In the genomic region with DNA sequence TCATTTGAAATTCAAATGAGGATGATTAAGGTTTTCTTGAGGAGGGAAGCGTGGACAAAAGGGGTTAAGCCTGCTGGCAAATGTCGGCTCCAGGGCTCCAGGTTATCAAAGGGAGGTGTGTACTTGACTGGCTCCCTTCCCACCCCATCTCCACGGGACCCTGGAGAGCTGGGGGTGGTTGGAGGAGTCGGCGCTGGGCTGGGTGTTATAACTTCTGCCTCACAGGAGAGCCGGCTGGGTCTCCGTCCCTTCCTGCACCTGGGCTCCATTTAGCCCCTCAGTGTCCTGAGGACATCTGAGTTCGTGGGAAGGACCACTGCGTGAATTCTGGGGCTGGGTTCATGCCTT, we compare ENCODE assay signal across 26 cellular contexts. TPM values are rescaled to one million over a fixed set of nuclear protein-coding genes. Genes with fewer than 3 reads are reported as not detected.
DNase-seq lines count a peak whose midpoint lies in the region; ATAC-seq and TF ChIP-seq lines count a peak whose summit lies in the region.
"Had no signal": no experiment of that assay in that cellular context is flagged by ENCODE, and none has a peak within 500 bp of the region (broad histone marks: within the 10 kb centered on the region; RNA-seq: fewer than 3 reads in every experiment).

No MANE protein-coding gene starts in this region.

- no CpG with 5 or more reads among the region's 9 CpGs for WGBS in trophoblast cell (ENCODE audit: extremely low coverage, insufficient coverage, insufficient read length)

- no peak overlapping the region for H2BK5ac ChIP-seq in trophoblast cell (ENCODE audit: low read depth, low read length, poor library complexity)

- H4K8ac ChIP-seq in trophoblast cell (ENCODE audit: low read depth, low read length), result no peak overlapping the region

- peak; percentile 11 for ATAC-seq in GM21619 (IDR thresholded peaks at IDR 0.05; ENCODE audit: unreplicated experiment)
- no peak for ATAC-seq in HG03460 (IDR thresholded peaks at IDR 0.05; ENCODE audit: unreplicated experiment)
- ATAC-seq in GM18519 (IDR thresholded peaks at IDR 0.05; ENCODE audit: low FRiP score, unreplicated experiment), result no peak
- ATAC-seq: CD8-positive, alpha-beta T cell; stimulated activated effector memory CD8-positive, alpha-beta T cell treated with anti-CD3 and anti-CD28 coated beads, Interleukin-12 subunit alpha, Interleukin-12 subunit beta, amount 100 ng/mL, for 72 hours had no signal

- no peak overlapping the region for H4K12ac ChIP-seq in trophoblast cell (ENCODE audit: low read depth, low read length)

- H3K36me3 ChIP-seq in iPS-15b (ENCODE audit: control insufficient read depth, insufficient read depth, low read length) (no peaks in the 10 kb centered on the region), trophoblast cell (ENCODE audit: control insufficient read depth in 1 of 2, insufficient read depth in 2 of 2, low read length in 2 of 2) (no peaks in the 10 kb centered on the region), brain microvascular endothelial cell (replicated peaks) (no peaks in the 10 kb centered on the region)
- H3K36me3 ChIP-seq: cardiac muscle cell, left ventricle myocardium inferior, prostate gland, thyroid gland had no signal

- H3K4ac ChIP-seq in trophoblast cell (ENCODE audit: low read depth, low read length), result no peak overlapping the region

- no peak overlapping the region for H3K23ac ChIP-seq in trophoblast cell (ENCODE audit: low read length)

- H3K9ac ChIP-seq in iPS-15b (ENCODE audit: low read depth, low read length) (peak overlapping the region; percentile 42), trophoblast cell (ENCODE audit: low read length) (no peak overlapping the region)

- peak overlapping the region; percentile 37 for H3K4me2 ChIP-seq in trophoblast cell (ENCODE audit: low read length)

- H3K9me3 ChIP-seq in iPS-15b (ENCODE audit: control insufficient read depth, insufficient read depth, low read length), result no peaks in the 10 kb centered on the region
- no peaks in the 10 kb centered on the region for H3K9me3 ChIP-seq in trophoblast cell (ENCODE audit: insufficient read depth, low read depth, low read length)
- H3K9me3 ChIP-seq: left ventricle myocardium inferior, prostate gland, thyroid gland had no signal

- H3K14ac ChIP-seq in trophoblast cell (ENCODE audit: low read length), result no peak overlapping the region

- H2BK12ac ChIP-seq in trophoblast cell (ENCODE audit: low read length), result no peak overlapping the region

- no peak for TF ChIP-seq CTCF in brain microvascular endothelial cell (IDR thresholded peaks at IDR 0.05; ENCODE audit: low read depth, low read length, missing control alignments)

- no peak overlapping the region for H3K18ac ChIP-seq in trophoblast cell (ENCODE audit: low read length)

- no peaks in the 10 kb centered on the region for H3K79me1 ChIP-seq in trophoblast cell (ENCODE audit: low read length)

- no peak overlapping the region for H4K91ac ChIP-seq in trophoblast cell (ENCODE audit: low read depth, low read length)

- H3K79me2 ChIP-seq in trophoblast cell (ENCODE audit: control insufficient read depth, insufficient read depth, low read length, poor library complexity), result no peaks in the 10 kb centered on the region

- H3K27me3 ChIP-seq in iPS-15b (ENCODE audit: control insufficient read depth, insufficient read depth, low read length) (peaks cover 9% of the 10 kb centered on the region), trophoblast cell (ENCODE audit: insufficient read depth, low read length) (peaks cover 5% of the 10 kb centered on the region), brain microvascular endothelial cell (replicated peaks) (peaks cover 32% of the 10 kb centered on the region)
- H3K27me3 ChIP-seq: thyroid gland had no signal

- no peak overlapping the region for H2BK120ac ChIP-seq in trophoblast cell (ENCODE audit: insufficient read depth, low read length, poor library complexity)

- H2AFZ ChIP-seq in trophoblast cell (ENCODE audit: insufficient read depth, low read length, poor library complexity), result no peak overlapping the region

- H3K27ac ChIP-seq in trophoblast cell (ENCODE audit: low read depth, low read length), result no peak overlapping the region
- no peak overlapping the region for H3K27ac ChIP-seq in brain microvascular endothelial cell
- H3K27ac ChIP-seq: cardiac muscle cell, left ventricle myocardium inferior, prostate gland, thyroid gland had no signal

- H2AK5ac ChIP-seq in trophoblast cell (ENCODE audit: low read length), result no peak overlapping the region

- DNase-seq in NCI-H1048 (lab: John Stamatoyannopoulos, UW), result peak; percentile 96
- DNase-seq in trophoblast cell, result no peak
- DNase-seq in stimulated activated naive CD4-positive, alpha-beta T cell (lab: John Stamatoyannopoulos, UW), result no peak
- DNase-seq in brain microvascular endothelial cell, result no peak
- DNase-seq: activated CD4-positive, alpha-beta T cell treated with anti-CD3 and anti-CD28 coated beads for 4 hours; activated naive CD4-positive, alpha-beta T cell treated with Interleukin-2 at 50 U/mL for 16 hours; activated T-cell treated with anti-CD3 and anti-CD28 coated beads, Interleukin-2, amount 50 U/mL, for 48 hours; amniotic stem cell; CD8-positive, alpha-beta T cell; dermis blood vessel endothelial cell; immature natural killer cell; Kasumi-1; left ventricle myocardium inferior; NCI-H2029; NCI-H226; SIG-M5; stimulated activated CD4-positive, alpha-beta T cell treated with anti-CD3 and anti-CD28 coated beads, Interleukin-1b, Interleukin-23, amount 100 ng/mL, for 48 hours; T-helper 1 cell had no signal

- in situ Hi-C loops in brain microvascular endothelial cell (cut with HindIII; ENCODE audit: low pct_ligation_motif_present, low sequenced_read_pairs), result no loop called here

- H3K4me1 ChIP-seq in iPS-15b (ENCODE audit: control insufficient read depth, insufficient read depth, low read length) (peaks cover 14% of the 10 kb centered on the region), trophoblast cell (ENCODE audit: control insufficient read depth in 1 of 2, insufficient read depth in 2 of 2, low read length in 2 of 2) (peaks cover 3 to 8% of the 10 kb centered on the region in 2 experiments)
- H3K4me1 ChIP-seq: prostate gland had no signal

- peak overlapping the region; percentile 51 for H3K4me3 ChIP-seq in iPS-15b (ENCODE audit: low read depth, low read length)
- H3K4me3 ChIP-seq in trophoblast cell (ENCODE audit: low read depth, low read length), result no peak overlapping the region
- no peak overlapping the region for H3K4me3 ChIP-seq in brain microvascular endothelial cell (ENCODE audit: low read depth, low read length)
- H3K4me3 ChIP-seq: cardiac muscle cell, left ventricle myocardium inferior, prostate gland, thyroid gland had no signal

RNA-seq across cellular contexts. Expression of gene POU2F3, which starts 15.6 kb away (rescaled TPM):
- polyA plus RNA-seq in trophoblast cell (2013), result 18.6 and 19.6 TPM in 2 replicates
- polyA plus RNA-seq: immature natural killer cell had no signal

RNA-seq across cellular contexts. Expression of gene OAF, which starts 44.7 kb away (rescaled TPM):
- 15.2 and 18.2 TPM in 2 replicates for polyA plus RNA-seq in trophoblast cell (2013)
